Comparison of ENCODE assay signal across 19 cellular contexts in genomic region chr12:106644335-106645073, GRCh38.
A peak's percentile ranks its signal among the peaks of the same experiment; 100 is the strongest.
DNase-seq lines count a peak whose midpoint lies in the region; ATAC-seq, FAIRE-seq and TF ChIP-seq lines count a peak whose summit lies in the region.
"Had no signal": no experiment of that assay in that cellular context is flagged by ENCODE, and none has a peak within 500 bp of the region (broad histone marks: within the 10 kb centered on the region; RNA-seq: fewer than 3 reads in every experiment).

No MANE protein-coding gene starts in this region.

- FAIRE-seq in HTR-8/SVneo (lab: Jason Lieb, UNC) = no peak

- H3K4me1 ChIP-seq in gastrocnemius medialis = peaks cover 7 to 11% of the 10 kb centered on the region in 2 donors
- no peaks in the 10 kb centered on the region for H3K4me1 ChIP-seq in Peyer's patch
- H3K4me1 ChIP-seq: thyroid gland had no signal

- intact Hi-C loops in gastrocnemius medialis (cut with DNase I; ENCODE audit: low total_unique reads) = no loop called here

- TF ChIP-seq CTCF in gastrocnemius medialis (IDR thresholded peaks at IDR 0.05 in 4 of 5, conservative IDR thresholded peaks at IDR 0.05 in 1 of 5) (no peak), Peyer's patch (IDR thresholded peaks at IDR 0.05) (no peak)

- peak; percentile 22 for DNase-seq in H7
- DNase-seq in gastrocnemius medialis = no peak
- DNase-seq in stimulated activated CD4-positive, alpha-beta T cell treated with anti-CD3 and anti-CD28 coated beads, Interleukin-15, amount 100 ng/mL, for 24 hours = no peak
- no peak for DNase-seq in stimulated activated CD8-positive, alpha-beta memory T cell treated with anti-CD3 and anti-CD28 coated beads, Interleukin-4, amount 100 ng/mL, for 48 hours
- no peak for DNase-seq in HTR-8/SVneo (ENCODE audit: insufficient read length, low spot score)
- no peak for DNase-seq in Peyer's patch
- DNase-seq: activated CD4-positive, alpha-beta memory T cell treated with anti-CD3 and anti-CD28 coated beads, Interleukin-2, amount 10 ng/mL, durations not matched to agents 7 days and 5 days; activated gamma-delta T cell; activated T-cell treated with anti-CD3 and anti-CD28 coated beads for 4 hours; CD4-positive, alpha-beta T cell; DMS53; GF-D8; IMR-90; NCI-H2171; nephron progenitor cell; T-helper 9 cell had no signal

- H3K9me3 ChIP-seq in gastrocnemius medialis (no peaks in the 10 kb centered on the region), Peyer's patch (no peaks in the 10 kb centered on the region)
- H3K9me3 ChIP-seq: thyroid gland had no signal

- H3K4me3 ChIP-seq in H7 (ENCODE audit: insufficient read depth, low read depth, low read length) = no peak overlapping the region
- peak overlapping the region in 3 of 4 donors; percentile 20 to 29 (median 21) for H3K4me3 ChIP-seq in gastrocnemius medialis
- H3K4me3 ChIP-seq in Peyer's patch = no peak overlapping the region
- H3K4me3 ChIP-seq: thyroid gland had no signal

- in situ Hi-C loops in gastrocnemius medialis (cut with MboI; ENCODE audit: low sequenced_read_pairs in 4 of 4) = no loop called here

- H3K27ac ChIP-seq in angular gyrus (ENCODE audit: low read depth, low read length) (peak overlapping the region; percentile 91), layer of hippocampus (ENCODE audit: low read depth, low read length) (peak overlapping the region; percentile 89), gastrocnemius medialis (peak overlapping the region in 2 of 4 donors; percentile 7 to 9), Peyer's patch (no peak overlapping the region)
- H3K27ac ChIP-seq: thyroid gland had no signal

- H3K36me3 ChIP-seq in H7 (replicated peaks; ENCODE audit: control insufficient read depth, insufficient read depth, low read length) = no peaks in the 10 kb centered on the region
- H3K36me3 ChIP-seq in gastrocnemius medialis = no peaks in the 10 kb centered on the region
- H3K36me3 ChIP-seq in Peyer's patch = no peaks in the 10 kb centered on the region
- H3K36me3 ChIP-seq: thyroid gland had no signal

- ATAC-seq in gastrocnemius medialis = peak; percentile 24

- TF ChIP-seq POLR2A in gastrocnemius medialis (IDR thresholded peaks at IDR 0.05) = no peak
- TF ChIP-seq POLR2A in Peyer's patch (IDR thresholded peaks at IDR 0.05) = no peak

- H3K27me3 ChIP-seq in H7 (ENCODE audit: control insufficient read depth, insufficient read depth, low read length) (no peaks in the 10 kb centered on the region), layer of hippocampus (ENCODE audit: control insufficient read depth, insufficient read depth, low read length) (no peaks in the 10 kb centered on the region), gastrocnemius medialis (no peaks in the 10 kb centered on the region), Peyer's patch (no peaks in the 10 kb centered on the region)
- H3K27me3 ChIP-seq: thyroid gland had no signal

Comparison
In these comparisons a context has a peak if more than half of its experiments do, and no peak if none do; other contexts are left out.
1. H3K4me3 ChIP-seq: peak in gastrocnemius medialis (3 of 4); none in H7 (single experiment) and Peyer's patch (0 of 4).
2. H3K27ac ChIP-seq: peak in angular gyrus (single experiment) and layer of hippocampus (single experiment); none in Peyer's patch (0 of 4).